In the genomic region with DNA sequence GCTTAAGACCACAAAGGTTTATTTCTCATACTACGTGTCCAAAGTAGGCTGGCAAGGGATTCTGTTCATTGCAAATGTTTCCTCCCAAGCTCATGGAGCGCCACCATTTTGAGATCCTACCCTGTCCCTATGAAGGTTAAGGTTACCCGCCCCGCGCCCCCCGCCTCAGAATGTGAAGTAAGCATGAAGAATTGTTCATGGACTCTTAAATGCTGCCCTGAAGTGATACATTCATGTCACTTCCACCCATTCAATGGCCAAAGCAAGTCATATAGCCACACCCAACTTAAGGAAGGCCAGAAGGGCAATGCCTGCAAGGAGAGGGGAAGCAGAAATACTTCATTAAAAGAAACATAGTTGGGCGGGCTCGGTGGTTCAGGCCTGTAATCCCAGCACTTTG, we compare ENCODE assay signal across 8 cellular contexts. TPM values are rescaled to one million over a fixed set of nuclear protein-coding genes. Genes with fewer than 3 reads are reported as not detected.
DNase-seq lines count a peak whose midpoint lies in the region; ATAC-seq and TF ChIP-seq lines count a peak whose summit lies in the region.

No MANE protein-coding gene starts in this region.

- H3K9me3 Mint-ChIP-seq in activated CD4-positive, alpha-beta memory T cell treated with anti-CD3 and anti-CD28 coated beads, Interleukin-2, amount 10 ng/mL, durations not matched to agents 7 days and 5 days: no peaks in the 10 kb centered on the region
- H3K9me3 Mint-ChIP-seq in activated CD4-positive, alpha-beta memory T cell treated with anti-CD3 and anti-CD28 coated beads for 36 hours: no peaks in the 10 kb centered on the region
- no peaks in the 10 kb centered on the region for H3K9me3 Mint-ChIP-seq in activated naive CD8-positive, alpha-beta T cell (ENCODE audit: low read depth)

- H3K9me3 ChIP-seq in right lobe of liver: no peaks in the 10 kb centered on the region
- no peaks in the 10 kb centered on the region for H3K9me3 ChIP-seq in SJCRH30 (replicated peaks)

- peak overlapping the region; percentile 78 for H3K27ac Mint-ChIP-seq in activated CD4-positive, alpha-beta memory T cell treated with anti-CD3 and anti-CD28 coated beads, Interleukin-2, amount 10 ng/mL, durations not matched to agents 7 days and 5 days
- H3K27ac Mint-ChIP-seq in activated CD4-positive, alpha-beta memory T cell treated with anti-CD3 and anti-CD28 coated beads for 36 hours: no peak overlapping the region
- H3K27ac Mint-ChIP-seq in activated naive CD8-positive, alpha-beta T cell: no peak overlapping the region

- peaks cover 0 to 43% (median 24%) of the 10 kb centered on the region in 4 donors for H3K4me1 ChIP-seq in right lobe of liver
- peaks cover 8% of the 10 kb centered on the region; the same call in 1 of the 2 replicates for H3K4me1 ChIP-seq in SJCRH30

- DNase-seq in activated CD4-positive, alpha-beta memory T cell treated with anti-CD3 and anti-CD28 coated beads, Interleukin-2, amount 10 ng/mL, durations not matched to agents 7 days and 5 days: no peak
- DNase-seq in activated CD4-positive, alpha-beta memory T cell treated with anti-CD3 and anti-CD28 coated beads for 36 hours: no peak
- DNase-seq in right lobe of liver (no peak), SJCRH30 (no peak), Kasumi-1 (lab: John Stamatoyannopoulos, UW) (no peak)

- WGBS in right lobe of liver (ENCODE audit: insufficient coverage, low coverage, low lambda C conversion rate, missing lambda C conversion rate): 75% methylated on average over 7 of the region's 8 CpGs

- H3K27me3 ChIP-seq in right lobe of liver (no peaks in the 10 kb centered on the region), SJCRH30 (no peaks in the 10 kb centered on the region)

- H3K36me3 Mint-ChIP-seq in activated CD4-positive, alpha-beta memory T cell treated with anti-CD3 and anti-CD28 coated beads, Interleukin-2, amount 10 ng/mL, durations not matched to agents 7 days and 5 days (ENCODE audit: low read depth): no peaks in the 10 kb centered on the region
- H3K36me3 Mint-ChIP-seq in activated CD4-positive, alpha-beta memory T cell treated with anti-CD3 and anti-CD28 coated beads for 36 hours: no peaks in the 10 kb centered on the region
- H3K36me3 Mint-ChIP-seq in activated naive CD8-positive, alpha-beta T cell: no peaks in the 10 kb centered on the region

- H3K27ac ChIP-seq in right lobe of liver: peak overlapping the region; percentile 93 to 99 (median 98)
- peak overlapping the region; percentile 99 for H3K27ac ChIP-seq in temporal lobe (ENCODE audit: low read depth, low read length)
- H3K27ac ChIP-seq in SJCRH30: no peak overlapping the region

- no peaks in the 10 kb centered on the region for H3K36me3 ChIP-seq in right lobe of liver
- no peaks in the 10 kb centered on the region for H3K36me3 ChIP-seq in SJCRH30

- H3K4me3 ChIP-seq in right lobe of liver: no peak overlapping the region
- H3K4me3 ChIP-seq in SJCRH30: no peak overlapping the region

- intact Hi-C loops in activated CD4-positive, alpha-beta memory T cell treated with anti-CD3 and anti-CD28 coated beads for 36 hours (cut with micrococcal nuclease): loop anchor here (10.0 kb wide), 1 partner anchor 650 kb away; a partner anchor contains a TSS
- intact Hi-C loops in right lobe of liver (cut with DNase I): no loop called here

- no peaks in the 10 kb centered on the region for H3K27me3 Mint-ChIP-seq in activated CD4-positive, alpha-beta memory T cell treated with anti-CD3 and anti-CD28 coated beads, Interleukin-2, amount 10 ng/mL, durations not matched to agents 7 days and 5 days
- no peaks in the 10 kb centered on the region for H3K27me3 Mint-ChIP-seq in activated CD4-positive, alpha-beta memory T cell treated with anti-CD3 and anti-CD28 coated beads for 36 hours
- no peaks in the 10 kb centered on the region for H3K27me3 Mint-ChIP-seq in activated naive CD8-positive, alpha-beta T cell

- no peak for TF ChIP-seq POLR2A in right lobe of liver (IDR thresholded peaks at IDR 0.05)

- POLR2A ChIA-PET in activated CD4-positive, alpha-beta memory T cell treated with anti-CD3 and anti-CD28 coated beads, Interleukin-2, amount 10 ng/mL, durations not matched to agents 7 days and 5 days (lab: Charles Lee): interaction anchor here (0.7 to 4.4 kb wide), 14 partner anchors 8 to 373 kb away, joined by 3 to 31 read pairs (median 4); no protein-coding TSS in a partner anchor
- POLR2A ChIA-PET in activated CD4-positive, alpha-beta memory T cell treated with anti-CD3 and anti-CD28 coated beads for 36 hours (lab: Charles Lee): interaction anchor here (1.0 to 2.6 kb wide), 5 partner anchors 13 to 134 kb away, joined by 3 to 13 read pairs (median 5); a partner anchor contains a TSS

- ATAC-seq in right lobe of liver (no peak), HG03571 (IDR thresholded peaks at IDR 0.05; ENCODE audit: unreplicated experiment) (no peak)

- peaks cover 49% of the 10 kb centered on the region for H3K4me1 Mint-ChIP-seq in activated CD4-positive, alpha-beta memory T cell treated with anti-CD3 and anti-CD28 coated beads, Interleukin-2, amount 10 ng/mL, durations not matched to agents 7 days and 5 days
- peaks cover 44% of the 10 kb centered on the region for H3K4me1 Mint-ChIP-seq in activated CD4-positive, alpha-beta memory T cell treated with anti-CD3 and anti-CD28 coated beads for 36 hours (ENCODE audit: low read depth)
- peaks cover 11% of the 10 kb centered on the region for H3K4me1 Mint-ChIP-seq in activated naive CD8-positive, alpha-beta T cell (ENCODE audit: low read depth)

- CTCF ChIA-PET in activated CD4-positive, alpha-beta memory T cell treated with anti-CD3 and anti-CD28 coated beads, Interleukin-2, amount 10 ng/mL, durations not matched to agents 7 days and 5 days (lab: Charles Lee): interaction anchor here (0.6 to 10.3 kb wide), 26 partner anchors 9 to 406 kb away, joined by 3 to 159 read pairs (median 4); a partner anchor contains a TSS
- CTCF ChIA-PET in activated CD4-positive, alpha-beta memory T cell treated with anti-CD3 and anti-CD28 coated beads for 36 hours (lab: Charles Lee): interaction anchor here (0.6 to 12.5 kb wide), 21 partner anchors 11 to 1661 kb away, joined by 3 to 334 read pairs (median 4); a partner anchor contains a TSS

- no peak for TF ChIP-seq CTCF in right lobe of liver (IDR thresholded peaks at IDR 0.05)

- peak overlapping the region; percentile 88 for H3K4me3 Mint-ChIP-seq in activated CD4-positive, alpha-beta memory T cell treated with anti-CD3 and anti-CD28 coated beads, Interleukin-2, amount 10 ng/mL, durations not matched to agents 7 days and 5 days
- no peak overlapping the region for H3K4me3 Mint-ChIP-seq in activated CD4-positive, alpha-beta memory T cell treated with anti-CD3 and anti-CD28 coated beads for 36 hours
- peak overlapping the region; percentile 88 for H3K4me3 Mint-ChIP-seq in activated naive CD8-positive, alpha-beta T cell

RNA-seq across cellular contexts. Expression of a gene that starts 4.2 kb away (rescaled TPM):
- not detected for total RNA-seq in activated CD4-positive, alpha-beta memory T cell treated with anti-CD3 and anti-CD28 coated beads, Interleukin-2, amount 10 ng/mL, durations not matched to agents 7 days and 5 days
- total RNA-seq in activated CD4-positive, alpha-beta memory T cell treated with anti-CD3 and anti-CD28 coated beads for 36 hours: not detected
- total RNA-seq in right lobe of liver (1 to 10 TPM in 1 of 6 experiments, under 1 TPM in 3, not detected in 2; 0.20 to 1.2 (median 0.38) TPM), temporal lobe (not detected)
- not detected in 2 replicates for total RNA-seq in SJCRH30 (2014; rRNA removed; shearing (Covaris generic))

RNA-seq across cellular contexts. Expression of a gene that starts 6.6 kb away (rescaled TPM):
- total RNA-seq in activated CD4-positive, alpha-beta memory T cell treated with anti-CD3 and anti-CD28 coated beads, Interleukin-2, amount 10 ng/mL, durations not matched to agents 7 days and 5 days: 1 to 10 TPM; 5.3 to 5.8 TPM
- total RNA-seq in activated CD4-positive, alpha-beta memory T cell treated with anti-CD3 and anti-CD28 coated beads for 36 hours: 10 to 100 TPM in 1 of 2 experiments, 1 to 10 TPM in 1; 9.9 to 10.7 TPM
- total RNA-seq in right lobe of liver (10 to 100 TPM in 2 of 6 experiments, 1 to 10 TPM in 4; 6.9 to 20.6 (median 9.3) TPM), temporal lobe (5.7 TPM)
- total RNA-seq in SJCRH30 (2014; rRNA removed; shearing (Covaris generic)): 2.6 and 5.9 TPM in 2 replicates

RNA-seq across cellular contexts. Expression of a gene that starts 35.0 kb away (rescaled TPM):
- total RNA-seq in activated CD4-positive, alpha-beta memory T cell treated with anti-CD3 and anti-CD28 coated beads, Interleukin-2, amount 10 ng/mL, durations not matched to agents 7 days and 5 days: under 1 TPM; 0.18 to 0.28 TPM
- total RNA-seq in activated CD4-positive, alpha-beta memory T cell treated with anti-CD3 and anti-CD28 coated beads for 36 hours: under 1 TPM; 0.33 to 0.44 TPM
- 10 to 100 TPM; 17.1 to 35.8 (median 25.1) TPM for total RNA-seq in right lobe of liver
- 15.0 TPM for total RNA-seq in temporal lobe
- total RNA-seq in SJCRH30 (2014; rRNA removed; shearing (Covaris generic)): 28.3 and 29.3 TPM in 2 replicates

RNA-seq across cellular contexts. Expression of a gene that starts 47.5 kb away (rescaled TPM):
- total RNA-seq in activated CD4-positive, alpha-beta memory T cell treated with anti-CD3 and anti-CD28 coated beads, Interleukin-2, amount 10 ng/mL, durations not matched to agents 7 days and 5 days: not detected
- total RNA-seq in activated CD4-positive, alpha-beta memory T cell treated with anti-CD3 and anti-CD28 coated beads for 36 hours: not detected
- total RNA-seq in right lobe of liver (not detected), temporal lobe (not detected)
- not detected in 2 replicates for total RNA-seq in SJCRH30 (2014; rRNA removed; shearing (Covaris generic))

RNA-seq across cellular contexts. Expression of a gene that starts 50.8 kb away (rescaled TPM):
- not detected for total RNA-seq in activated CD4-positive, alpha-beta memory T cell treated with anti-CD3 and anti-CD28 coated beads, Interleukin-2, amount 10 ng/mL, durations not matched to agents 7 days and 5 days
- not detected for total RNA-seq in activated CD4-positive, alpha-beta memory T cell treated with anti-CD3 and anti-CD28 coated beads for 36 hours
- total RNA-seq in right lobe of liver: not detected
- not detected for total RNA-seq in temporal lobe
- 0.03 TPM in 1 of 2 replicates, not detected in the other for total RNA-seq in SJCRH30 (2014; rRNA removed; shearing (Covaris generic))

Comparison
In these comparisons a context has a peak if more than half of its experiments do, and no peak if none do; other contexts are left out.
1. RNA of a gene that starts 35.0 kb away (total RNA-seq): 28.3 to 29.3 TPM in SJCRH30, 17.1 to 35.8 TPM in right lobe of liver and 15.0 TPM in temporal lobe (single experiment); 0.33 to 0.44 TPM in activated CD4-positive, alpha-beta memory T cell treated with anti-CD3 and anti-CD28 coated beads for 36 hours and 0.18 to 0.28 TPM in activated CD4-positive, alpha-beta memory T cell treated with anti-CD3 and anti-CD28 coated beads, Interleukin-2, amount 10 ng/mL, durations not matched to agents 7 days and 5 days; every median in the first group is over 10 times any median in the second.